ENCODE assay signal across 12 cellular contexts in genomic region chr12:31318870-31319269, GRCh38. TPM values are rescaled to one million over a fixed set of nuclear protein-coding genes. Genes with fewer than 3 reads are reported as not detected.
A peak's percentile ranks its signal among the peaks of the same experiment; 100 is the strongest.
DNase-seq lines count a peak whose midpoint lies in the region; ATAC-seq and TF ChIP-seq lines count a peak whose summit lies in the region.
"Had no signal": no experiment of that assay in that cellular context is flagged by ENCODE, and none has a peak within 500 bp of the region (broad histone marks: within the 10 kb centered on the region; RNA-seq: fewer than 3 reads in every experiment).

No MANE protein-coding gene starts in this region.

- ATAC-seq in GM19463 (IDR thresholded peaks at IDR 0.05; ENCODE audit: unreplicated experiment) = no peak

- peaks cover 39% of the 10 kb centered on the region for H4K20me1 ChIP-seq in SU-DHL-6 (ENCODE audit: low read depth, low read length)

- no peak for DNase-seq in CD4-positive, alpha-beta memory T cell
- DNase-seq in GM12865 (ENCODE audit: low read depth) = no peak
- no peak for DNase-seq in head of caudate nucleus
- no peak for DNase-seq in osteocyte (ENCODE audit: extremely low spot score, unreplicated experiment)
- DNase-seq: HFFc6, KG1, RPMI8226 had no signal

- H3K27me3 ChIP-seq in CD4-positive, alpha-beta memory T cell (ENCODE audit: insufficient read depth, low read length) = no peaks in the 10 kb centered on the region
- H3K27me3 ChIP-seq in SU-DHL-6 (ENCODE audit: low read length) = no peaks in the 10 kb centered on the region
- no peaks in the 10 kb centered on the region for H3K27me3 ChIP-seq in iPS-20b (ENCODE audit: insufficient read depth, low read length)
- H3K27me3 ChIP-seq: right atrium auricular region, suprapubic skin had no signal

- peaks cover 82% of the 10 kb centered on the region for H3K4me1 ChIP-seq in CD4-positive, alpha-beta memory T cell (ENCODE audit: insufficient read depth, low read length)
- H3K4me1 ChIP-seq in iPS-20b (ENCODE audit: insufficient read depth, low read length) = peaks cover 75% of the 10 kb centered on the region

- H3K36me3 ChIP-seq in CD4-positive, alpha-beta memory T cell (ENCODE audit: insufficient read depth, low read length) = no peaks in the 10 kb centered on the region
- H3K36me3 ChIP-seq in SU-DHL-6 (ENCODE audit: low read length) = no peaks in the 10 kb centered on the region
- H3K36me3 ChIP-seq in iPS-20b (ENCODE audit: insufficient read depth, low read depth, low read length) = peaks cover 10% of the 10 kb centered on the region; the same call in 1 of the 2 replicates
- H3K36me3 ChIP-seq: right atrium auricular region, suprapubic skin had no signal

- no peaks in the 10 kb centered on the region for H3K27me3 Mint-ChIP-seq in CD4-positive, alpha-beta memory T cell
- no peaks in the 10 kb centered on the region for H3K27me3 Mint-ChIP-seq in osteocyte (ENCODE audit: unreplicated experiment)

- H3K9ac ChIP-seq in SU-DHL-6 (ENCODE audit: low read length) (peak overlapping the region; percentile 87; the same call in 1 of the 2 replicates), iPS-20b (ENCODE audit: low read depth, low read length) (no peak overlapping the region)

- TF ChIP-seq CTCF in GM12865 (IDR thresholded peaks at IDR 0.05; ENCODE audit: insufficient read depth, low read depth, low read length, missing control alignments) (no peak), SU-DHL-6 (IDR thresholded peaks at IDR 0.05; ENCODE audit: insufficient read depth, low read length, poor library complexity, severe bottlenecking) (no peak), osteocyte (IDR thresholded peaks at IDR 0.05) (no peak)

- H3K9me3 Mint-ChIP-seq in CD4-positive, alpha-beta memory T cell = no peaks in the 10 kb centered on the region
- H3K9me3 Mint-ChIP-seq in osteocyte (ENCODE audit: unreplicated experiment) = no peaks in the 10 kb centered on the region
- H3K9me3 Mint-ChIP-seq: HFFc6 had no signal

- H3K36me3 Mint-ChIP-seq in CD4-positive, alpha-beta memory T cell = peaks cover 5 to 10% of the 10 kb centered on the region in 2 donors
- no peaks in the 10 kb centered on the region for H3K36me3 Mint-ChIP-seq in osteocyte (ENCODE audit: unreplicated experiment)

- POLR2A ChIA-PET in CD4-positive, alpha-beta memory T cell (lab: Charles Lee; ENCODE audit: partially characterized antibody) = no interaction called here

- H3F3A ChIP-seq in SU-DHL-6 (ENCODE audit: insufficient read depth) = peaks cover 41% of the 10 kb centered on the region

- H3K27ac ChIP-seq in CD4-positive, alpha-beta memory T cell (ENCODE audit: low read depth, low read length) = peak overlapping the region; percentile 3
- H3K27ac ChIP-seq in SU-DHL-6 (ENCODE audit: low read depth, low read length) (peak overlapping the region; percentile 54), iPS-20b (ENCODE audit: low read length) (no peak overlapping the region)
- H3K27ac ChIP-seq: right atrium auricular region, suprapubic skin had no signal

- intact Hi-C loops in CD4-positive, alpha-beta memory T cell (cut with micrococcal nuclease) = no loop called here
- intact Hi-C loops in head of caudate nucleus (cut with DNase I) = no loop called here

- no peak overlapping the region for H2AFZ ChIP-seq in SU-DHL-6 (ENCODE audit: low read depth, low read length, severe bottlenecking)

- no peaks in the 10 kb centered on the region for H3K9me2 ChIP-seq in SU-DHL-6 (replicated peaks; ENCODE audit: insufficient read depth, low read length)

- peak overlapping the region in 6 of 8 donors; percentile 0 to 91 (median 74) for H3K4me3 Mint-ChIP-seq in CD4-positive, alpha-beta memory T cell
- H3K4me3 Mint-ChIP-seq in osteocyte (ENCODE audit: unreplicated experiment) = no peak overlapping the region

- H3K79me2 ChIP-seq in SU-DHL-6 (ENCODE audit: insufficient read depth, low read length) = peaks cover 100% of the 10 kb centered on the region

- H3K27ac Mint-ChIP-seq in CD4-positive, alpha-beta memory T cell = peak overlapping the region; percentile 85 to 97 (median 93)
- no peak overlapping the region for H3K27ac Mint-ChIP-seq in osteocyte (ENCODE audit: unreplicated experiment)

- no peak overlapping the region for H3K4me3 ChIP-seq in CD4-positive, alpha-beta memory T cell (ENCODE audit: low read length in 2 of 2)
- peak overlapping the region; percentile 94 for H3K4me3 ChIP-seq in GM12865 (ENCODE audit: low read depth, low read length)
- H3K4me3 ChIP-seq in SU-DHL-6 (ENCODE audit: insufficient read depth, low read length, poor library complexity, severe bottlenecking) = no peak overlapping the region
- peak overlapping the region; percentile 47; the same call in 1 of the 2 replicates for H3K4me3 ChIP-seq in iPS-20b (ENCODE audit: low read length)
- H3K4me3 ChIP-seq: right atrium auricular region, suprapubic skin had no signal

- H3K9me3 ChIP-seq in CD4-positive, alpha-beta memory T cell (ENCODE audit: control insufficient read depth in 1 of 2, low read length in 2 of 2) = no peaks in the 10 kb centered on the region
- H3K9me3 ChIP-seq in SU-DHL-6 (ENCODE audit: insufficient read depth, low read length) (no peaks in the 10 kb centered on the region), iPS-20b (ENCODE audit: insufficient read depth, low read depth, low read length) (no peaks in the 10 kb centered on the region)
- H3K9me3 ChIP-seq: right atrium auricular region, suprapubic skin had no signal

- peak overlapping the region; percentile 97 for H3K4me2 ChIP-seq in SU-DHL-6 (ENCODE audit: low read depth, low read length, poor library complexity, severe bottlenecking)

- H3K4me1 Mint-ChIP-seq in CD4-positive, alpha-beta memory T cell = peaks cover 59 to 90% (median 76%) of the 10 kb centered on the region in 4 donors
- H3K4me1 Mint-ChIP-seq in osteocyte (ENCODE audit: unreplicated experiment) = peaks cover 50% of the 10 kb centered on the region

- CTCF ChIA-PET in CD4-positive, alpha-beta memory T cell (lab: Charles Lee; ENCODE audit: partially characterized antibody) = interaction anchor here (5.4 kb wide), 1 partner anchor 47 kb away, joined by 27 read pairs; no protein-coding TSS in a partner anchor

RNA-seq across cellular contexts. Expression of gene SINHCAF, which starts 7.1 kb away (rescaled TPM):
- 10 to 100 TPM; 95.8 to 98.5 TPM for total RNA-seq in CD4-positive, alpha-beta memory T cell
- 10 to 100 TPM; 69.6 to 88.7 TPM for polyA plus RNA-seq in CD4-positive, alpha-beta memory T cell
- 35.5 and 41.1 TPM in 2 replicates for total RNA-seq in osteocyte

Comparison
In these comparisons a context has a peak if more than half of its experiments do, and no peak if none do; other contexts are left out.
1. H3K4me3 ChIP-seq: peak in GM12865 (single experiment) and iPS-20b (single experiment); none in CD4-positive, alpha-beta memory T cell (0 of 2) and SU-DHL-6 (single experiment).